ENCODE assay signal across 8 cellular contexts in the genomic region with DNA sequence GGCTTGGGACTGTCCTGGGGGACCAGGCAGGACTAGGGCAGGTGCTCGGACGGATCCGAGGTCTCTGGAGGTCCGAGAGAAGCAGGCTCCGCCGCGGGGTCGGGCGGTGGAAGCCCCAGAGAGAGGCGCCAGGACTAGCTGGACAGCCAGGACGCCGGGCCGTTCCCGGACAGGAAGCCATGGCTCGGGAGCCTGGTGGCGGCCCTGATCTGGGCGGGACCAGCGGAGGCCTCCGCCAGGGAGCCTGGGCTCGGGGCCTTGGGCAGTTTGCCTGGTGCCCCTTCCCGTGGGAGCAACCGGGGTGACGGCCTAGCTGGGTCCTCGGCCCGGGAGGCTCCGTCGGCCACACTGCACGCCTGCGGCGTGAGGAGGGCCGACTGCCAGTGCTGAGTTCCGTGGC.
A peak's percentile ranks its signal among the peaks of the same experiment; 100 is the strongest.
DNase-seq lines count a peak whose midpoint lies in the region; ATAC-seq and TF ChIP-seq lines count a peak whose summit lies in the region.
"Not testable (repeated sequence)": the region's sequence is repeated elsewhere in the genome, so short reads cannot be mapped to it uniquely, and the experiment has no call there.

No MANE protein-coding gene starts in this region.

- not testable (repeated sequence) for ATAC-seq in psoas muscle

- intact Hi-C loops in Caco-2 (cut with micrococcal nuclease; ENCODE audit: unreplicated experiment); cardiac septum (cut with DNase I); psoas muscle (cut with DNase I): not testable (repeated sequence)

- TF ChIP-seq CTCF in Caco-2 (IDR thresholded peaks at IDR 0.05; ENCODE audit: insufficient read depth in 1 of 2, low read depth in 1 of 2, low read length in 1 of 2, severe bottlenecking in 1 of 2, unreplicated experiment in 1 of 2); chondrocyte (IDR thresholded peaks at IDR 0.05); psoas muscle (IDR thresholded peaks at IDR 0.05); type B pancreatic cell (conservative IDR thresholded peaks at IDR 0.05): not testable (repeated sequence)

- H3K4me3 ChIP-seq in Caco-2 (ENCODE audit: low read depth, low read length) = not testable (repeated sequence)
- peak overlapping the region; percentile 45 for H3K4me3 ChIP-seq in neuron (ENCODE audit: low read length)
- H3K4me3 ChIP-seq in psoas muscle = peak overlapping the region; percentile 67

- not testable (repeated sequence) for H3K27ac Mint-ChIP-seq in Caco-2 (ENCODE audit: unreplicated experiment); chondrocyte (ENCODE audit: unreplicated experiment); type B pancreatic cell

- WGBS in psoas muscle, 3 donors = 98% methylated on average over 11 of the region's 32 CpGs; no CpG with 5 or more reads in 2 of the 3 donors

- H3K9me3 ChIP-seq in Caco-2; neuron (ENCODE audit: low read length); psoas muscle: not testable (repeated sequence)

- CTCF ChIA-PET in Caco-2 (lab: Charles Lee) = not testable (repeated sequence)

- not testable (repeated sequence) for H3K4me1 ChIP-seq in Caco-2; neuron (ENCODE audit: insufficient read depth, low read length); psoas muscle

- H3K27me3 Mint-ChIP-seq in Caco-2 (ENCODE audit: insufficient read depth, unreplicated experiment); chondrocyte (ENCODE audit: low read depth); type B pancreatic cell: not testable (repeated sequence)

- BruUV-seq in Caco-2 (replicated peaks; lab: Mats Ljungman, UMichigan) = not testable (repeated sequence)

- not testable (repeated sequence) for H3K36me3 Mint-ChIP-seq in Caco-2 (ENCODE audit: insufficient read depth, unreplicated experiment); chondrocyte (ENCODE audit: low read depth); type B pancreatic cell

- H3K9me3 Mint-ChIP-seq in Caco-2 (ENCODE audit: unreplicated experiment); chondrocyte (ENCODE audit: low read depth); type B pancreatic cell: not testable (repeated sequence)

- not testable (repeated sequence) for H2AFZ ChIP-seq in neuron (ENCODE audit: low read depth, low read length)

- not testable (repeated sequence) for H3K36me3 ChIP-seq in Caco-2 (ENCODE audit: control insufficient read depth, insufficient read depth, low read length); neuron (ENCODE audit: insufficient read depth, low read length); psoas muscle (ENCODE audit: insufficient read depth in 1 of 2, low read depth in 1 of 2)

- H3K27ac ChIP-seq in psoas muscle = peak overlapping the region; percentile 80

- DNase-seq in Caco-2 (peak; percentile 0 to 14), T-helper 9 cell (peak; percentile 22), chondrocyte (ENCODE audit: low spot score) (peak; percentile 84), cardiac septum (ENCODE audit: low spot score) (peak; percentile 79), mucosa of gallbladder (ENCODE audit: low spot score) (peak; percentile 77), type B pancreatic cell (ENCODE audit: extremely low spot score, unreplicated experiment) (peak; percentile 70)
- not testable (repeated sequence) for DNase-seq in psoas muscle

- POLR2A ChIA-PET in Caco-2 (lab: Charles Lee) = not testable (repeated sequence)

- H3K4me3 Mint-ChIP-seq in Caco-2 (ENCODE audit: unreplicated experiment); chondrocyte (ENCODE audit: unreplicated experiment); type B pancreatic cell: not testable (repeated sequence)

- H3K27me3 ChIP-seq in Caco-2 (replicated peaks; ENCODE audit: control insufficient read depth, insufficient read depth, low read length); neuron (ENCODE audit: insufficient read depth, low read length); psoas muscle (ENCODE audit: insufficient read depth in 3 of 3, low read length in 2 of 3): not testable (repeated sequence)

- not testable (repeated sequence) for H3K4me1 Mint-ChIP-seq in Caco-2 (ENCODE audit: low read depth, unreplicated experiment); chondrocyte (ENCODE audit: low read depth); type B pancreatic cell (ENCODE audit: unreplicated experiment)
